20 cellular contexts compared by ENCODE assay signal in genomic region chr7:2093841-2094220, GRCh38.
"Had no signal": no experiment of that assay in that cellular context is flagged by ENCODE, and none has a peak within 500 bp of the region (broad histone marks: within the 10 kb centered on the region; RNA-seq: fewer than 3 reads in every experiment).

No MANE protein-coding gene starts in this region.

- H3K4me3 Mint-ChIP-seq: activated naive CD8-positive, alpha-beta T cell; stimulated activated effector memory CD8-positive, alpha-beta T cell treated with anti-CD3 and anti-CD28 coated beads, Interleukin-12 subunit alpha, Interleukin-12 subunit beta, amount 100 ng/mL, for 72 hours had no signal

- H3K36me3 ChIP-seq: left ventricle myocardium inferior, neutrophil, thoracic aorta, upper lobe of left lung, WERI-Rb-1 had no signal

- H3K27ac Mint-ChIP-seq: stimulated activated effector memory CD8-positive, alpha-beta T cell treated with anti-CD3 and anti-CD28 coated beads, Interleukin-12 subunit alpha, Interleukin-12 subunit beta, amount 100 ng/mL, for 72 hours had no signal

- DNase-seq: activated CD4-positive, alpha-beta T cell treated with anti-CD3 and anti-CD28 coated beads, Interleukin-2, amount 50 U/mL, for 4 hours; amygdala; body of pancreas; central memory CD4-positive, alpha-beta T cell; foreskin melanocyte; kidney; left ventricle myocardium inferior; mucosa of descending colon; naive thymus-derived CD4-positive, alpha-beta T cell; stimulated activated CD4-positive, alpha-beta T cell treated with anti-CD3 and anti-CD28 coated beads, Interleukin-4, amount 100 ng/mL, for 24 hours; T-helper 2 cell; WERI-Rb-1 had no signal

- H3K4me1 ChIP-seq: body of pancreas, left ventricle myocardium inferior, parathyroid adenoma, upper lobe of left lung had no signal

- H3K27me3 Mint-ChIP-seq: activated naive CD8-positive, alpha-beta T cell; naive thymus-derived CD4-positive, alpha-beta T cell had no signal

- H3K27ac ChIP-seq: body of pancreas, left ventricle myocardium inferior, neutrophil, parathyroid adenoma, thoracic aorta, upper lobe of left lung, WERI-Rb-1 had no signal

- H3K9me3 Mint-ChIP-seq: stimulated activated effector memory CD8-positive, alpha-beta T cell treated with anti-CD3 and anti-CD28 coated beads, Interleukin-12 subunit alpha, Interleukin-12 subunit beta, amount 100 ng/mL, for 72 hours had no signal

- H3K4me3 ChIP-seq: body of pancreas, left ventricle myocardium inferior, mucosa of descending colon, smooth muscle cell, thoracic aorta, upper lobe of left lung had no signal

- H3K27me3 ChIP-seq: body of pancreas, neutrophil, upper lobe of left lung had no signal

- H3K9me3 ChIP-seq: body of pancreas, left ventricle myocardium inferior, mucosa of descending colon, neutrophil, thoracic aorta, upper lobe of left lung had no signal

- ATAC-seq: body of pancreas; mucosa of descending colon; naive thymus-derived CD4-positive, alpha-beta T cell; sciatic nerve; stimulated activated effector memory CD8-positive, alpha-beta T cell treated with anti-CD3 and anti-CD28 coated beads, Interleukin-12 subunit alpha, Interleukin-12 subunit beta, amount 100 ng/mL, for 72 hours had no signal
